In the genomic region with DNA sequence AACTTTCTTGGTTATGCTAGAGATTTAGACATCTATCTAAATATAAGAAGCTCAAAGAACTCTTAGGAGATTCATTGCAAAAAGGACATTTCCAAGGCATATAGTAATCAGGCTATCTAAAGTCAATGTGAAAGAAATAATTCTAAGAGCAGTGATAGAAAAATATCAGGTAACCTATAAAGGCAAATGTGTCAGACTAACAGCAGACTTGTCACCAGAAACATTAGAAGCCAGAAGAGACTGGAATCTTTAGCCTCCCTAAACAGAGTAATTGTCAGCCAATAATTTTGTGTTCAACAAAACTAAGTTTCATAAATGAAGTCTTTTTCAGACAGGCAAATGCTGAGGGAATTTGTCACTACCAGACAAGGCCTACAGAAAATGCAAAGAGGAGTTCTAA, we compare ENCODE assay signal across 1 cellular context.
TF ChIP-seq lines count a peak whose summit lies in the region.

No MANE protein-coding gene starts in this region.

TF ChIP-seq in GM12878, 131 proteins besides CTCF, POLR2A, EP300 and RAD21 (continued from another document):
- TF ChIP-seq, protein P1, sequence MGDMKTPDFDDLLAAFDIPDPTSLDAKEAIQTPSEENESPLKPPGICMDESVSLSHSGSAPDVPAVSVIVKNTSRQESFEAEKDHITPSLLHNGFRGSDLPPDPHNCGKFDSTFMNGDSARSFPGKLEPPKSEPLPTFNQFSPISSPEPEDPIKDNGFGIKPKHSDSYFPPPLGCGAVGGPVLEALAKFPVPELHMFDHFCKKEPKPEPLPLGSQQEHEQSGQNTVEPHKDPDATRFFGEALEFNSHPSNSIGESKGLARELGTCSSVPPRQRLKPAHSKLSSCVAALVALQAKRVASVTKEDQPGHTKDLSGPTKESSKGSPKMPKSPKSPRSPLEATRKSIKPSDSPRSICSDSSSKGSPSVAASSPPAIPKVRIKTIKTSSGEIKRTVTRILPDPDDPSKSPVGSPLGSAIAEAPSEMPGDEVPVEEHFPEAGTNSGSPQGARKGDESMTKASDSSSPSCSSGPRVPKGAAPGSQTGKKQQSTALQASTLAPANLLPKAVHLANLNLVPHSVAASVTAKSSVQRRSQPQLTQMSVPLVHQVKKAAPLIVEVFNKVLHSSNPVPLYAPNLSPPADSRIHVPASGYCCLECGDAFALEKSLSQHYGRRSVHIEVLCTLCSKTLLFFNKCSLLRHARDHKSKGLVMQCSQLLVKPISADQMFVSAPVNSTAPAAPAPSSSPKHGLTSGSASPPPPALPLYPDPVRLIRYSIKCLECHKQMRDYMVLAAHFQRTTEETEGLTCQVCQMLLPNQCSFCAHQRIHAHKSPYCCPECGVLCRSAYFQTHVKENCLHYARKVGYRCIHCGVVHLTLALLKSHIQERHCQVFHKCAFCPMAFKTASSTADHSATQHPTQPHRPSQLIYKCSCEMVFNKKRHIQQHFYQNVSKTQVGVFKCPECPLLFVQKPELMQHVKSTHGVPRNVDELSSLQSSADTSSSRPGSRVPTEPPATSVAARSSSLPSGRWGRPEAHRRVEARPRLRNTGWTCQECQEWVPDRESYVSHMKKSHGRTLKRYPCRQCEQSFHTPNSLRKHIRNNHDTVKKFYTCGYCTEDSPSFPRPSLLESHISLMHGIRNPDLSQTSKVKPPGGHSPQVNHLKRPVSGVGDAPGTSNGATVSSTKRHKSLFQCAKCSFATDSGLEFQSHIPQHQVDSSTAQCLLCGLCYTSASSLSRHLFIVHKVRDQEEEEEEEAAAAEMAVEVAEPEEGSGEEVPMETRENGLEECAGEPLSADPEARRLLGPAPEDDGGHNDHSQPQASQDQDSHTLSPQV (IDR thresholded peaks at IDR 0.05): no peak
- TF ChIP-seq ZNF687 (IDR thresholded peaks at IDR 0.05): no peak
